ENCODE assay signal across 19 cellular contexts in the genomic region with DNA sequence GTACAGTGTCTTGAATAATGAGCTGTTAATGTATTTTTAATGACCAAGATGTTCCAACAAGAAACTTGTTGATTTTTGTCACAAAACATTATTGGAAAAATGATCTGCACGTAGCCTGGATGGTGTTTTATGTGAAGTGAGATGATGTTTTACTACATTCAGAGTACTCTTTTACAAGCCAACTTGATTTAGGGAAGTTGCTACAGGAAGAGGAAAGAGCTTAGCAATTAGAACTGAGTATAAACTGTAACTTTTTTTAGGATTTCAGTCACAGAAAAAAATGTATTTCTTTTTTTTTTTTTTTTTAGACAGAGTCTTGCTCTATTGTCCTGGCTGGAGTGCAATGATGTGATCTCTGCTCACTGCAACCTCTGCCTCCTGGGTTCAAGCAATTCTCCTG.
A peak's percentile ranks its signal among the peaks of the same experiment; 100 is the strongest.
DNase-seq lines count a peak whose midpoint lies in the region; ATAC-seq and TF ChIP-seq lines count a peak whose summit lies in the region.
"Had no signal": no experiment of that assay in that cellular context is flagged by ENCODE, and none has a peak within 500 bp of the region (broad histone marks: within the 10 kb centered on the region; RNA-seq: fewer than 3 reads in every experiment).

No MANE protein-coding gene starts in this region.

- no peak for ATAC-seq in HG03571 (IDR thresholded peaks at IDR 0.05; ENCODE audit: unreplicated experiment)
- no peak for ATAC-seq in HG03108 (IDR thresholded peaks at IDR 0.05; ENCODE audit: unreplicated experiment)
- ATAC-seq: GM12878, K562, Panc1 had no signal

- H3K9ac ChIP-seq in BLaER1, result no peak overlapping the region
- H3K9ac ChIP-seq: GM23248 had no signal

- TF ChIP-seq CTCF in esophagus muscularis mucosa (IDR thresholded peaks at IDR 0.05), result no peak

- 31% methylated on average over 1 of the region's 1 CpG for WGBS in esophagus muscularis mucosa

- H3K4me2 ChIP-seq in BLaER1, result peak overlapping the region; percentile 37

- no peaks in the 10 kb centered on the region for H4K20me1 ChIP-seq in BLaER1

- TF ChIP-seq EP300 in esophagus muscularis mucosa (IDR thresholded peaks at IDR 0.05), result no peak

- H3K27me3 ChIP-seq in BLaER1, result no peaks in the 10 kb centered on the region
- no peaks in the 10 kb centered on the region for H3K27me3 ChIP-seq in esophagus muscularis mucosa

- H3K36me3 ChIP-seq in BLaER1 (no peaks in the 10 kb centered on the region), esophagus muscularis mucosa (no peaks in the 10 kb centered on the region)
- H3K36me3 ChIP-seq: HAP-1 had no signal

- intact Hi-C loops in esophagus muscularis mucosa (cut with DNase I), result no loop called here

- H3K4me3 ChIP-seq in BLaER1, result no peak overlapping the region
- H3K4me3 ChIP-seq in esophagus muscularis mucosa, result no peak overlapping the region
- H3K4me3 ChIP-seq: GM12878, GM23248, HAP-1, K562 had no signal

- peak; percentile 64 to 72 for DNase-seq in Kasumi-1 (lab: John Stamatoyannopoulos, UW)
- DNase-seq in NOMO-1 treated with DMSO at 0.1 percent for 48 hours (lab: John Stamatoyannopoulos, UW; ENCODE audit: unreplicated experiment), result peak; percentile 88
- peak; percentile 47 for DNase-seq in esophagus muscularis mucosa (ENCODE audit: extremely low spot score)
- DNase-seq in D341Med (ENCODE audit: low spot score), result no peak
- DNase-seq: CD8-positive, alpha-beta memory T cell; GDM1; GM23248; NCI-H1092 treated with DMSO at 0.1 percent for 48 hours; NCI-H1694 treated with DMSO at 0.1 percent for 48 hours; NCI-H2227 treated with DMSO at 0.1 percent for 48 hours; NCI-H510A treated with DMSO at 0.1 percent for 48 hours; NCI-H774 had no signal

- TF ChIP-seq POLR2A in esophagus muscularis mucosa (IDR thresholded peaks at IDR 0.05; ENCODE audit: low read depth), result no peak

- H3K27ac ChIP-seq in BLaER1 (no peak overlapping the region), esophagus muscularis mucosa (replicated peaks in 1 of 4) (no peak overlapping the region)
- H3K27ac ChIP-seq: GM23248 had no signal

- H3K9me3 ChIP-seq in BLaER1, result peaks cover 6% of the 10 kb centered on the region; the same call in 1 of the 2 replicates
- H3K9me3 ChIP-seq in esophagus muscularis mucosa, result peaks cover 0 to 4% (median 0%) of the 10 kb centered on the region in 4 donors
- H3K9me3 ChIP-seq: HAP-1 had no signal

- peaks cover 11% of the 10 kb centered on the region for H3K4me1 ChIP-seq in BLaER1
- no peaks in the 10 kb centered on the region for H3K4me1 ChIP-seq in esophagus muscularis mucosa
- H3K4me1 ChIP-seq: HAP-1 had no signal
